ENCODE assay signal across 10 cellular contexts in genomic region chr3:50236484-50237132, GRCh38. TPM values are rescaled to one million over a fixed set of nuclear protein-coding genes. Genes with fewer than 3 reads are reported as not detected.
DNase-seq lines count a peak whose midpoint lies in the region; ATAC-seq and TF ChIP-seq lines count a peak whose summit lies in the region.
"Had no signal": no experiment of that assay in that cellular context is flagged by ENCODE, and none has a peak within 500 bp of the region (broad histone marks: within the 10 kb centered on the region; RNA-seq: fewer than 3 reads in every experiment).

No MANE protein-coding gene starts in this region.

- H3K4me3 ChIP-seq in breast epithelium, result peak overlapping the region; percentile 77 to 87 (median 87)
- peak overlapping the region; percentile 100 for H3K4me3 ChIP-seq in mononuclear cell (ENCODE audit: low read length)
- peak overlapping the region; percentile 93 to 95 for H3K4me3 ChIP-seq in aorta (ENCODE audit: low read length in 2 of 2)

- TF ChIP-seq CTCF in breast epithelium (IDR thresholded peaks at IDR 0.05), result no peak

- no peaks in the 10 kb centered on the region for H3K9me3 Mint-ChIP-seq in stimulated activated naive CD8-positive, alpha-beta T cell treated with anti-CD3 and anti-CD28 coated beads, Interleukin-15, Interleukin-2, amounts not matched to agents 100 ng/mL and 50 ng/mL, for 24 hours

- intact Hi-C loops in breast epithelium (cut with DNase I; ENCODE audit: low total_unique reads), result no loop called here
- intact Hi-C loops in aorta (cut with DNase I), result loop anchor here in 1 of 2 donors (2.0 kb wide), 1 partner anchor 32 kb away; the partner anchor contains the start of gene SEMA3B

- H3K36me3 ChIP-seq in breast epithelium (no peaks in the 10 kb centered on the region), aorta (ENCODE audit: control insufficient read depth in 1 of 2, insufficient read depth in 2 of 2, low read length in 1 of 2) (no peaks in the 10 kb centered on the region)

- no peak for DNase-seq in stimulated activated naive CD8-positive, alpha-beta T cell treated with anti-CD3 and anti-CD28 coated beads, Interleukin-15, Interleukin-2, amounts not matched to agents 100 U/mL and 50 U/mL, for 24 hours
- DNase-seq in breast epithelium (ENCODE audit: low spot score in 2 of 2), result no peak
- no peak for DNase-seq in aorta
- no peak for DNase-seq in NCI-H1694 treated with DMSO at 0.1 percent for 48 hours (lab: John Stamatoyannopoulos, UW)
- DNase-seq in stimulated activated CD4-positive, alpha-beta T cell treated with anti-CD3 and anti-CD28 coated beads, Interleukin-4, amount 100 ng/mL, for 24 hours, result no peak

- no peaks in the 10 kb centered on the region for H3K36me3 Mint-ChIP-seq in stimulated activated naive CD8-positive, alpha-beta T cell treated with anti-CD3 and anti-CD28 coated beads, Interleukin-15, Interleukin-2, amounts not matched to agents 100 ng/mL and 50 ng/mL, for 24 hours (ENCODE audit: low read depth)

- H3K9me3 ChIP-seq in breast epithelium (no peaks in the 10 kb centered on the region), mononuclear cell (ENCODE audit: low read depth, low read length) (no peaks in the 10 kb centered on the region), aorta (ENCODE audit: control insufficient read depth, low read length) (no peaks in the 10 kb centered on the region)

- H3K27ac Mint-ChIP-seq in stimulated activated naive CD8-positive, alpha-beta T cell treated with anti-CD3 and anti-CD28 coated beads, Interleukin-15, Interleukin-2, amounts not matched to agents 100 ng/mL and 50 ng/mL, for 24 hours, result peak overlapping the region; percentile 92

- WGBS in aorta, 2 donors, result 0 to 1% methylated on average over 13 of the region's 13 CpGs

- no peak for TF ChIP-seq POLR2A in breast epithelium (IDR thresholded peaks at IDR 0.05)

- no peaks in the 10 kb centered on the region for H3K27me3 Mint-ChIP-seq in stimulated activated naive CD8-positive, alpha-beta T cell treated with anti-CD3 and anti-CD28 coated beads, Interleukin-15, Interleukin-2, amounts not matched to agents 100 ng/mL and 50 ng/mL, for 24 hours

- peak overlapping the region; percentile 95 for H3K4me3 Mint-ChIP-seq in stimulated activated naive CD8-positive, alpha-beta T cell treated with anti-CD3 and anti-CD28 coated beads, Interleukin-15, Interleukin-2, amounts not matched to agents 100 ng/mL and 50 ng/mL, for 24 hours

- peaks cover 42% of the 10 kb centered on the region for H3K4me1 Mint-ChIP-seq in stimulated activated naive CD8-positive, alpha-beta T cell treated with anti-CD3 and anti-CD28 coated beads, Interleukin-15, Interleukin-2, amounts not matched to agents 100 ng/mL and 50 ng/mL, for 24 hours (ENCODE audit: low read depth)

- ATAC-seq in stimulated activated naive CD8-positive, alpha-beta T cell treated with anti-CD3 and anti-CD28 coated beads, Interleukin-15, Interleukin-2, amounts not matched to agents 100 U/mL and 50 U/mL, for 24 hours, result no peak
- no peak for ATAC-seq in aorta (ENCODE audit: low FRiP score)
- no peak for ATAC-seq in GM21367 (IDR thresholded peaks at IDR 0.05; ENCODE audit: unreplicated experiment)

- H3K27ac ChIP-seq in breast epithelium (peak overlapping the region; percentile 91), aorta (ENCODE audit: low read depth in 1 of 2, low read length in 2 of 2) (peak overlapping the region; percentile 43 to 78)

- H3K27me3 ChIP-seq in breast epithelium (no peaks in the 10 kb centered on the region), mononuclear cell (ENCODE audit: insufficient read depth, low read length) (no peaks in the 10 kb centered on the region), aorta (ENCODE audit: control insufficient read depth in 1 of 2, insufficient read depth in 2 of 2, low read length in 1 of 2) (no peaks in the 10 kb centered on the region)

- peaks cover 16 to 21% of the 10 kb centered on the region in 2 donors for H3K4me1 ChIP-seq in breast epithelium
- H3K4me1 ChIP-seq in mononuclear cell (ENCODE audit: insufficient read depth, low read length), result peaks cover 64% of the 10 kb centered on the region
- no peaks in the 10 kb centered on the region for H3K4me1 ChIP-seq in aorta (ENCODE audit: control insufficient read depth in 1 of 2, insufficient read depth in 2 of 2, low read length in 2 of 2)

RNA-seq across cellular contexts. Expression of gene GNAI2, which starts 0.6 kb away (rescaled TPM):
- 100 to 1,000 TPM in 2 of 3 donors, 10 to 100 TPM in 1; 95.3 to 232 (median 162) TPM for total RNA-seq in breast epithelium
- 243 TPM for total RNA-seq in mononuclear cell
- total RNA-seq in aorta, result 100 to 1,000 TPM; 301 to 356 TPM
- polyA plus RNA-seq in aorta, result 100 to 1,000 TPM; 174 to 217 TPM

RNA-seq across cellular contexts. Expression of gene SLC38A3, which starts 31.5 kb away (rescaled TPM):
- 1 to 10 TPM in 1 of 3 donors, under 1 TPM in 1, not detected in 1; 0.98 to 2.5 TPM for total RNA-seq in breast epithelium
- not detected for total RNA-seq in mononuclear cell
- total RNA-seq in aorta, result 1 to 10 TPM in 1 of 2 donors, under 1 TPM in 1; 0.19 to 1.4 TPM
- under 1 TPM in 1 of 2 donors, not detected in 1; 0.56 TPM for polyA plus RNA-seq in aorta
- total RNA-seq: RPMI7951 had no signal

RNA-seq across cellular contexts. Expression of gene SEMA3B, which starts 32.3 kb away (rescaled TPM):
- total RNA-seq in breast epithelium (10 to 100 TPM; 10.1 to 17.6 (median 11.1) TPM), mononuclear cell (0.42 TPM), aorta (10 to 100 TPM; 26.0 to 57.4 TPM)
- polyA plus RNA-seq in aorta, result 10 to 100 TPM; 23.3 to 69.5 TPM

RNA-seq across cellular contexts. Expression of gene LSMEM2, which starts 42.3 kb away (rescaled TPM):
- not detected for total RNA-seq in breast epithelium
- not detected for total RNA-seq in mononuclear cell
- under 1 TPM in 1 of 2 donors, not detected in 1; 0.51 TPM for total RNA-seq in aorta
- polyA plus RNA-seq in aorta, result 1 to 10 TPM in 1 of 2 donors, not detected in 1; 1.3 TPM
- total RNA-seq: RPMI7951 had no signal

RNA-seq across cellular contexts. Expression of gene GNAT1, which starts 45.2 kb away (rescaled TPM):
- not detected for total RNA-seq in breast epithelium
- not detected for total RNA-seq in mononuclear cell
- total RNA-seq in aorta, result not detected
- not detected for polyA plus RNA-seq in aorta
- total RNA-seq: RPMI7951, sciatic nerve had no signal
